In the genomic region with DNA sequence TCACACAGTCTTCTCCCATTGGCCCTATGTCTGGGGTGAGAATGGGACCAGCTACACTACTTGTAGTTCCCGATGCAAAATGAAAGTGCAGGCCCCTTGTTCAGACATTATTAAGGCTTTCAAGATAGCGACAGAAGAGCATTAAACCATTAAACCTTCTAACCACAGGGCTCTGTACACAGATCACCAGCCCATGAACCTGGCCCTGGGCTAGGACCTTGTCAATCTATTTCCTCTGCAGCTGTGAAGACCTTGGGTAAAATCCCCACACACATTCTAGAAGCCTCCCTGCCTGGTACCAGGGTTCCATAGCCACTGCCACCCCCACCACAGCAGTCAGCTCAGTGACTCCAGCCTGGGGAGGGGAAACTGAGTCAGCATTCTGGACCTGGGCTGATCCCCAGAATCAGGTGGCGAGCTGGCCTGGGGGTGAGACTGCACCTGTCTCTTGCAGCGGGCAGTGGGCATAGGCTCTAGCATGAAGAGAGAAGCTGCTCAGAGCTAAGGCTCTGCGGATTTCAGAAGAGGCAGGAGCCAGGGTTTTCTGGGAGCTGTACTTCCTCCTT, we compare ENCODE assay signal across 33 cellular contexts.
"Had no signal": no experiment of that assay in that cellular context is flagged by ENCODE, and none has a peak within 500 bp of the region (broad histone marks: within the 10 kb centered on the region; RNA-seq: fewer than 3 reads in every experiment).

No MANE protein-coding gene starts in this region.

- H3K4me3 ChIP-seq: ascending aorta, gastrocnemius medialis, prostate gland, sigmoid colon, stomach, tibial artery, upper lobe of right lung had no signal

- ATAC-seq: effector memory CD8-positive, alpha-beta T cell; gastrocnemius medialis; left cardiac atrium; left ventricle myocardium superior; naive thymus-derived CD8-positive, alpha-beta T cell; stimulated activated effector memory CD8-positive, alpha-beta T cell treated with anti-CD3 and anti-CD28 coated beads, Interleukin-12 subunit alpha, Interleukin-12 subunit beta, amount 100 ng/mL, for 72 hours; T-helper 17 cell had no signal

- H3K27ac Mint-ChIP-seq: activated CD4-positive, alpha-beta memory T cell treated with anti-CD3 and anti-CD28 coated beads for 36 hours; activated CD4-positive, alpha-beta T cell treated with anti-CD3 and anti-CD28 coated beads, Interleukin-2, amount 10 ng/mL, durations not matched to agents 24 days and 14 days; activated naive CD4-positive, alpha-beta T cell treated with anti-CD3 and anti-CD28 coated beads, Interleukin-2, amount 10 ng/mL, durations not matched to agents 7 days and 5 days; activated naive CD8-positive, alpha-beta T cell treated with anti-CD3 and anti-CD28 coated beads, Interleukin-2, amount 10 ng/mL, durations not matched to agents 7 days and 5 days; activated T-helper 1 cell treated with anti-CD3 and anti-CD28 coated beads, Interleukin-12 subunit alpha, Interleukin-12 subunit beta, Interleukin-2, Interleukin-4 antibody, amounts not matched to agents 30 ng/mL and 10 ng/mL and 1 ng/mL, durations not matched to agents 14 hours and 24 hours and 36 hours; effector memory CD8-positive, alpha-beta T cell; naive thymus-derived CD8-positive, alpha-beta T cell; stimulated activated effector memory CD8-positive, alpha-beta T cell treated with anti-CD3 and anti-CD28 coated beads, Interleukin-12 subunit alpha, Interleukin-12 subunit beta, amount 100 ng/mL, for 72 hours; T-helper 17 cell had no signal

- H3K4me3 Mint-ChIP-seq: activated CD4-positive, alpha-beta memory T cell treated with anti-CD3 and anti-CD28 coated beads for 36 hours; activated CD4-positive, alpha-beta T cell treated with anti-CD3 and anti-CD28 coated beads, Interleukin-2, amount 10 ng/mL, durations not matched to agents 24 days and 14 days; activated naive CD4-positive, alpha-beta T cell treated with anti-CD3 and anti-CD28 coated beads, Interleukin-2, amount 10 ng/mL, durations not matched to agents 7 days and 5 days; activated naive CD8-positive, alpha-beta T cell treated with anti-CD3 and anti-CD28 coated beads, Interleukin-2, amount 10 ng/mL, durations not matched to agents 7 days and 5 days; activated T-helper 1 cell treated with anti-CD3 and anti-CD28 coated beads, Interleukin-12 subunit alpha, Interleukin-12 subunit beta, Interleukin-2, Interleukin-4 antibody, amounts not matched to agents 30 ng/mL and 10 ng/mL and 1 ng/mL, durations not matched to agents 14 hours and 24 hours and 36 hours; effector memory CD8-positive, alpha-beta T cell; naive thymus-derived CD8-positive, alpha-beta T cell; stimulated activated effector memory CD8-positive, alpha-beta T cell treated with anti-CD3 and anti-CD28 coated beads, Interleukin-12 subunit alpha, Interleukin-12 subunit beta, amount 100 ng/mL, for 72 hours; T-helper 17 cell had no signal

- H3K27me3 ChIP-seq: ascending aorta had no signal

- H3K9me3 ChIP-seq: ascending aorta, gastrocnemius medialis, neutrophil, prostate gland, sigmoid colon, stomach, tibial artery, upper lobe of right lung had no signal

- H3K36me3 Mint-ChIP-seq: activated CD4-positive, alpha-beta memory T cell treated with anti-CD3 and anti-CD28 coated beads for 36 hours; activated naive CD4-positive, alpha-beta T cell treated with anti-CD3 and anti-CD28 coated beads, Interleukin-2, amount 10 ng/mL, durations not matched to agents 7 days and 5 days; activated naive CD8-positive, alpha-beta T cell treated with anti-CD3 and anti-CD28 coated beads, Interleukin-2, amount 10 ng/mL, durations not matched to agents 7 days and 5 days; naive thymus-derived CD8-positive, alpha-beta T cell; stimulated activated effector memory CD8-positive, alpha-beta T cell treated with anti-CD3 and anti-CD28 coated beads, Interleukin-12 subunit alpha, Interleukin-12 subunit beta, amount 100 ng/mL, for 72 hours had no signal

- H3K4me1 Mint-ChIP-seq: activated CD4-positive, alpha-beta T cell treated with anti-CD3 and anti-CD28 coated beads, Interleukin-2, amount 10 ng/mL, durations not matched to agents 24 days and 14 days; activated naive CD4-positive, alpha-beta T cell treated with anti-CD3 and anti-CD28 coated beads, Interleukin-2, amount 10 ng/mL, durations not matched to agents 7 days and 5 days; stimulated activated effector memory CD8-positive, alpha-beta T cell treated with anti-CD3 and anti-CD28 coated beads, Interleukin-12 subunit alpha, Interleukin-12 subunit beta, amount 100 ng/mL, for 72 hours had no signal

- H3K9me3 Mint-ChIP-seq: activated CD4-positive, alpha-beta memory T cell treated with anti-CD3 and anti-CD28 coated beads for 36 hours; activated CD4-positive, alpha-beta T cell treated with anti-CD3 and anti-CD28 coated beads, Interleukin-2, amount 10 ng/mL, durations not matched to agents 24 days and 14 days; activated naive CD4-positive, alpha-beta T cell treated with anti-CD3 and anti-CD28 coated beads, Interleukin-2, amount 10 ng/mL, durations not matched to agents 7 days and 5 days; activated naive CD8-positive, alpha-beta T cell treated with anti-CD3 and anti-CD28 coated beads, Interleukin-2, amount 10 ng/mL, durations not matched to agents 7 days and 5 days; activated T-helper 1 cell treated with anti-CD3 and anti-CD28 coated beads, Interleukin-12 subunit alpha, Interleukin-12 subunit beta, Interleukin-2, Interleukin-4 antibody, amounts not matched to agents 30 ng/mL and 10 ng/mL and 1 ng/mL, durations not matched to agents 14 hours and 24 hours and 36 hours; effector memory CD8-positive, alpha-beta T cell; naive thymus-derived CD8-positive, alpha-beta T cell; stimulated activated effector memory CD8-positive, alpha-beta T cell treated with anti-CD3 and anti-CD28 coated beads, Interleukin-12 subunit alpha, Interleukin-12 subunit beta, amount 100 ng/mL, for 72 hours had no signal

- H3K36me3 ChIP-seq: ascending aorta, brain microvascular endothelial cell, gastrocnemius medialis, neutrophil, prostate gland, sigmoid colon, stomach, tibial artery, upper lobe of right lung had no signal

- H3K27ac ChIP-seq: ascending aorta, brain microvascular endothelial cell, gastrocnemius medialis, neutrophil, prostate gland, sigmoid colon, stomach, tibial artery, upper lobe of right lung had no signal

- DNase-seq: activated CD4-positive, alpha-beta memory T cell treated with anti-CD3 and anti-CD28 coated beads for 36 hours; activated CD4-positive, alpha-beta T cell treated with anti-CD3 and anti-CD28 coated beads, Interleukin-2, amount 10 ng/mL, durations not matched to agents 24 days and 14 days; activated CD4-positive, CD25-positive, alpha-beta regulatory T cell treated with anti-CD3 and anti-CD28 coated beads, Interleukin-2, amount 50 U/mL, for 72 hours; activated CD8-positive, alpha-beta memory T cell treated with anti-CD3 and anti-CD28 coated beads, Interleukin-2, amount 50 U/mL, for 4 hours; activated gamma-delta T cell; activated naive CD4-positive, alpha-beta T cell treated with anti-CD3 and anti-CD28 coated beads, Interleukin-2, amount 10 ng/mL, durations not matched to agents 7 days and 5 days; activated naive CD8-positive, alpha-beta T cell treated with anti-CD3 and anti-CD28 coated beads, Interleukin-2, amount 10 ng/mL, durations not matched to agents 7 days and 5 days; activated T-cell treated with anti-CD3 and anti-CD28 coated beads, Interleukin-2, amount 50 U/mL, for 1 hour; brain microvascular endothelial cell; caudate nucleus; cortex of kidney; effector memory CD8-positive, alpha-beta T cell; erythroblast; gastrocnemius medialis; glutamatergic neuron; islet precursor cell; left cardiac atrium; left ventricle myocardium superior; midbrain; naive thymus-derived CD8-positive, alpha-beta T cell; sigmoid colon; small intestine; stimulated activated CD4-positive, alpha-beta T cell treated with anti-CD3 and anti-CD28 coated beads, Interleukin-4, amount 100 ng/mL, for 24 hours; stomach; T-helper 17 cell; T1000; tibial artery; upper lobe of right lung had no signal

- H3K4me1 ChIP-seq: ascending aorta, gastrocnemius medialis, prostate gland, sigmoid colon, stomach, tibial artery, upper lobe of right lung had no signal
